1 cellular context compared by ENCODE assay signal in genomic region chr11:84142411-84142810, GRCh38.
A peak's percentile ranks its signal among the peaks of the same experiment; 100 is the strongest.
TF ChIP-seq lines count a peak whose summit lies in the region.

No MANE protein-coding gene starts in this region.

TF ChIP-seq in GM23338, 12 proteins besides CTCF, POLR2A, EP300 and RAD21 (continued from another document):
- TF ChIP-seq ZNF462 (CRISPR knock-in tag; IDR thresholded peaks at IDR 0.05) = peak; percentile 90
- no peak for TF ChIP-seq ZNF114 (CRISPR knock-in tag; IDR thresholded peaks at IDR 0.05)
- no peak for TF ChIP-seq NANOG (IDR thresholded peaks at IDR 0.05; ENCODE audit: borderline replicate concordance)
- no peak for TF ChIP-seq EZH2phosphoT487 (IDR thresholded peaks at IDR 0.05; ENCODE audit: unreplicated experiment)
- TF ChIP-seq REST (IDR thresholded peaks at IDR 0.05; ENCODE audit: unreplicated experiment) = no peak
- TF ChIP-seq ZNF331 (CRISPR knock-in tag; IDR thresholded peaks at IDR 0.05; ENCODE audit: low read depth) = no peak
